In genomic region chr9:97853056-97853843, GRCh38 we compare ENCODE assay signal across 9 cellular contexts. TPM values are rescaled to one million over a fixed set of nuclear protein-coding genes. Genes with fewer than 3 reads are reported as not detected.
A peak's percentile ranks its signal among the peaks of the same experiment; 100 is the strongest.
DNase-seq lines count a peak whose midpoint lies in the region; ATAC-seq and TF ChIP-seq lines count a peak whose summit lies in the region.
"Had no signal": no experiment of that assay in that cellular context is flagged by ENCODE, and none has a peak within 500 bp of the region (broad histone marks: within the 10 kb centered on the region; RNA-seq: fewer than 3 reads in every experiment).

TSS of gene FOXE1 (plus strand) at chr9:97853226. CDS start at chr9:97853915, 689 bp downstream.

- peak within 1 kb of the TSS; percentile 23 for H3K4me3 ChIP-seq in lower leg skin (ENCODE audit: low read depth, poor library complexity, severe bottlenecking)
- H3K4me3 ChIP-seq in tibial artery, result peak within 1 kb of the TSS; percentile 22 to 35

- TF ChIP-seq CTCF in lower leg skin (IDR thresholded peaks at IDR 0.05), result no peak
- TF ChIP-seq CTCF in tibial artery (IDR thresholded peaks at IDR 0.05), result no peak

- no peak within 1 kb of the TSS for H3K27ac ChIP-seq in tibial artery
- H3K27ac ChIP-seq: right lobe of liver had no signal

- H3K27me3 Mint-ChIP-seq in activated naive CD4-positive, alpha-beta T cell treated with anti-CD3 and anti-CD28 coated beads for 36 hours (ENCODE audit: low read depth), result peaks cover 75% of the 10 kb centered on the region

- no peaks in the 10 kb centered on the region for H3K9me3 Mint-ChIP-seq in activated naive CD4-positive, alpha-beta T cell treated with anti-CD3 and anti-CD28 coated beads for 36 hours
- H3K9me3 Mint-ChIP-seq in activated naive CD4-positive, alpha-beta T cell treated with anti-CD3 and anti-CD28 coated beads, Interleukin-2, amount 50 U/mL, for 72 hours, result no peaks in the 10 kb centered on the region

- no peak for TF ChIP-seq POLR2A in lower leg skin (IDR thresholded peaks at IDR 0.05)

- H3K27me3 ChIP-seq in tibial artery, result peaks cover 3 to 99% of the 10 kb centered on the region in 2 donors

- no peaks in the 10 kb centered on the region for H3K9me3 ChIP-seq in tibial artery
- H3K9me3 ChIP-seq: right lobe of liver had no signal

- peaks cover 35% of the 10 kb centered on the region for H3K4me1 Mint-ChIP-seq in activated naive CD4-positive, alpha-beta T cell treated with anti-CD3 and anti-CD28 coated beads for 36 hours (ENCODE audit: low read depth)

- H3K4me3 Mint-ChIP-seq in activated naive CD4-positive, alpha-beta T cell treated with anti-CD3 and anti-CD28 coated beads for 36 hours, result peak within 1 kb of the TSS; percentile 87

- ATAC-seq in activated naive CD4-positive, alpha-beta T cell treated with anti-CD3 and anti-CD28 coated beads, Interleukin-2, amount 50 U/mL, for 72 hours, result peak; percentile 13 to 49

- WGBS in lower leg skin, 2 donors, result 0 to 1% methylated on average over 33 to 42 of the region's 83 CpGs

- H3K36me3 Mint-ChIP-seq in activated naive CD4-positive, alpha-beta T cell treated with anti-CD3 and anti-CD28 coated beads for 36 hours (ENCODE audit: low read depth), result no peaks in the 10 kb centered on the region
- H3K36me3 Mint-ChIP-seq in activated naive CD4-positive, alpha-beta T cell treated with anti-CD3 and anti-CD28 coated beads, Interleukin-2, amount 50 U/mL, for 72 hours, result peaks cover 0 to 13% of the 10 kb centered on the region in 2 donors

- peak within 1 kb of the TSS; percentile 16 for H3K27ac Mint-ChIP-seq in activated naive CD4-positive, alpha-beta T cell treated with anti-CD3 and anti-CD28 coated beads for 36 hours
- no peak within 1 kb of the TSS for H3K27ac Mint-ChIP-seq in activated naive CD4-positive, alpha-beta T cell treated with anti-CD3 and anti-CD28 coated beads, Interleukin-2, amount 50 U/mL, for 72 hours

- intact Hi-C loops in activated naive CD4-positive, alpha-beta T cell treated with anti-CD3 and anti-CD28 coated beads for 36 hours (cut with micrococcal nuclease), result loop anchor here (2.0 to 10.0 kb wide), 4 partner anchors 50 to 998 kb away; partner anchors contain the start of genes TDRD7 and ZNF782
- intact Hi-C loops in lower leg skin (cut with DNase I; ENCODE audit: low total_unique reads), result no loop called here
- intact Hi-C loops in tibial artery (cut with DNase I; ENCODE audit: low total_unique reads), result no loop called here

- no peak for DNase-seq in activated naive CD4-positive, alpha-beta T cell treated with anti-CD3 and anti-CD28 coated beads for 36 hours
- DNase-seq in activated naive CD4-positive, alpha-beta T cell (lab: John Stamatoyannopoulos, UW), result no peak
- DNase-seq in activated naive CD4-positive, alpha-beta T cell treated with anti-CD3 and anti-CD28 coated beads, Interleukin-2, amount 50 U/mL, for 72 hours (ENCODE audit: low spot score in 2 of 2), result no peak
- DNase-seq in lower leg skin (ENCODE audit: low spot score in 2 of 2), result no peak
- DNase-seq in tibial artery, result no peak
- DNase-seq in germinal center (ENCODE audit: low spot score), result no peak
- no peak for DNase-seq in stimulated activated CD4-positive, alpha-beta T cell treated with anti-CD3 and anti-CD28 coated beads, Interleukin-2, amount 100 ng/mL, for 24 hours
- DNase-seq in GF-D8 (lab: John Stamatoyannopoulos, UW), result no peak
- DNase-seq: right lobe of liver had no signal

- peaks cover 0 to 46% (median 32%) of the 10 kb centered on the region in 4 donors for H3K4me1 ChIP-seq in tibial artery

- H3K36me3 ChIP-seq in tibial artery, result no peaks in the 10 kb centered on the region
- H3K36me3 ChIP-seq: right lobe of liver had no signal

- CTCF ChIA-PET in activated naive CD4-positive, alpha-beta T cell treated with anti-CD3 and anti-CD28 coated beads for 36 hours (lab: Charles Lee), result interaction anchor here (0.7 to 1.3 kb wide), 6 partner anchors 12 to 157 kb away, joined by 3 to 8 read pairs (median 3); partner anchors contain the start of gene XPA

RNA-seq across cellular contexts. Expression of gene FOXE1, which starts in this region (rescaled TPM):
- total RNA-seq in activated naive CD4-positive, alpha-beta T cell treated with anti-CD3 and anti-CD28 coated beads for 36 hours, result under 1 TPM; 0.10 TPM
- total RNA-seq in activated naive CD4-positive, alpha-beta T cell treated with anti-CD3 and anti-CD28 coated beads, Interleukin-2, amount 50 U/mL, for 72 hours, result under 1 TPM; 0.06 to 0.07 TPM
- 1 to 10 TPM in 3 of 4 donors, under 1 TPM in 1; 0.27 to 2.9 (median 1.6) TPM for total RNA-seq in lower leg skin
- total RNA-seq: right lobe of liver had no signal

Comparison
In these comparisons a context has a peak if more than half of its experiments do, and no peak if none do; other contexts are left out.
1. Peak in ATAC-seq in activated naive CD4-positive, alpha-beta T cell treated with anti-CD3 and anti-CD28 coated beads, Interleukin-2, amount 50 U/mL, for 72 hours; RNA of the gene not detected or under 1 TPM.